2 cellular contexts compared by ENCODE assay signal in the genomic region with DNA sequence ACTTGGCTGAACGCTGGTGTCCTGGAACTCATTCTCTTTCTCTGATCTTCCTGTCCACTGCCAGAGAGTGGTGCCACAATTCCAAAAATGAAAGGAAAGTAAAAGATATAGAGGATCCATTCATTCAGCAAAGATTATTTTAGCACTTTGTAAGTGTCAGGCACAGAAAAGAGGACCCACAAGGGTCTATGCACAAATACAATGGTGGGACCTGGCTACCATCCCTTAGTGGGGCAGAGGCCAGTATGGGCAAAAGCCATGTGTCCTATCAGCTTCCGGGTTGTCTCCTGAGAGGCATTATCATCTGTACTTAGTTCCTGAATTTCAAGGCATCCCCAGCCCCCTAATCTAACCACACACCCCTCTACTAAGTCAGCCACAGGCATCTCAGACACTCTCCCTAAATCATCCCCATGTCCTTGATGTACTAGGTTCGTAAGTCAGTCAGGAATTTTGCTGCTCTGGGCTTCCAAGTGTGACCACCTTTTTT.
TF ChIP-seq lines count a peak whose summit lies in the region.

No MANE protein-coding gene starts in this region.

TF ChIP-seq in A549, 52 proteins besides CTCF, POLR2A, EP300 and RAD21:
- TF ChIP-seq RFX5 (IDR thresholded peaks at IDR 0.05) = no peak
- no peak for TF ChIP-seq POLR2AphosphoS2 (conservative IDR thresholded peaks at IDR 0.05; ENCODE audit: low read length)
- TF ChIP-seq EHF (CRISPR knock-in tag; IDR thresholded peaks at IDR 0.05) = no peak
- no peak for TF ChIP-seq FOXS1 (CRISPR knock-in tag; IDR thresholded peaks at IDR 0.05)
- TF ChIP-seq HOXA7 (CRISPR knock-in tag; IDR thresholded peaks at IDR 0.05) = no peak
- TF ChIP-seq RCOR1 (IDR thresholded peaks at IDR 0.05; ENCODE audit: low read depth, low read length) = no peak
- no peak for TF ChIP-seq ZC3H11A (IDR thresholded peaks at IDR 0.05)

TF ChIP-seq in GM12878, 131 proteins besides CTCF, POLR2A, EP300 and RAD21:
- TF ChIP-seq CREB1 (IDR thresholded peaks at IDR 0.05; ENCODE audit: low read depth) (no peak), ZNF274 (IDR thresholded peaks at IDR 0.05; ENCODE audit: insufficient read depth, insufficient read length) (no peak), SUPT20H (IDR thresholded peaks at IDR 0.05; ENCODE audit: borderline replicate concordance, control insufficient read depth, low read depth, low read length) (no peak), HDAC6 (IDR thresholded peaks at IDR 0.05; ENCODE audit: unreplicated experiment) (no peak), EED (IDR thresholded peaks at IDR 0.05; ENCODE audit: low read depth) (no peak)
